Comparison of ENCODE assay signal across 20 cellular contexts in the genomic region with DNA sequence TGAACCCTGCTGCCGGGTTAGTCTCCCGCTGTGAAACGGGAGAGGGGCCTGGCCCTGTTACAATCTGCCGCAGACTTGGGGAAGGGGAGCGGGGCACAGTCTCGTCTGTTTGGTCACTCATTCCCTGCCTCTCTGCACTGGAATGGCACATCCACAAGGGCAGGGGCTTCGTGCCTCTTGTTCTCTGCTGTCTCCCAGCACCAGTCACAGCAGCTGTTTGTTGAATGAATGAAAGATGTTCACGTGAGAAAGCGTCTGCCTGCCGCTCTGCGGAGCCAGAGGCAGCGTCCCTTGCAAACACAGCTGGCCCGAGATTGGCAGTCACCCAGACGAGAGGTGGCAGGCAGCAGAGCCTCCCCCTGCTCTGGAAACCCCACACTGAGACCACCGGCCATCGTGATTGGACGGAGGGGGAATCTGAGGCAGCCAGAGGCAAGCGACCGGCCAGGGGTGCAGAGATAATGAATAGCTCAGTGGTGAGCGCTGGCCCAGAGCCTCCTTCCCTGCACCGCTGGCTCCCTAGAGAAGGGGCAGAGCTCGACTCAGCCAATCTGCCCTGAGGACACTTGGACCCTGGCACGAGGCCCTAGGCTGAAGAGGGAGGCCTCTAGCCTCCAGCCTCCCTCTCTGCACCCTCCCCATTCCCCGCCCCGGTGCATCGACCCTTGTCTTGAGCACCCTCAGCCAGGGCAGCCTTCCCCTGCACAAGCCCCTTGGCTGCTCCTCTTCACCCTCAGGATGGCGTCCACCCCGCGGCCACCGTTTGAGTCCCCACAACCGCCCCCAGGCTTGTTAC. TPM values are rescaled to one million over a fixed set of nuclear protein-coding genes. Genes with fewer than 3 reads are reported as not detected.
DNase-seq lines count a peak whose midpoint lies in the region; ATAC-seq and TF ChIP-seq lines count a peak whose summit lies in the region.
"Had no signal": no experiment of that assay in that cellular context is flagged by ENCODE, and none has a peak within 500 bp of the region (broad histone marks: within the 10 kb centered on the region; RNA-seq: fewer than 3 reads in every experiment).

No MANE protein-coding gene starts in this region.

- H3K9me3 Mint-ChIP-seq in GM23338 (no peaks in the 10 kb centered on the region), glutamatergic neuron (ENCODE audit: unreplicated experiment) (peaks cover 9% of the 10 kb centered on the region)
- H3K9me3 Mint-ChIP-seq in activated CD4-positive, alpha-beta T cell treated with anti-CD3 and anti-CD28 coated beads, Interleukin-2, amount 10 ng/mL, durations not matched to agents 7 days and 5 days, result no peaks in the 10 kb centered on the region

- H3K79me2 ChIP-seq in GM23338 (replicated peaks; ENCODE audit: insufficient read depth), result no peaks in the 10 kb centered on the region

- H3K4me2 ChIP-seq in GM23338, result no peak overlapping the region

- H3K9me3 ChIP-seq in colonic mucosa, result no peaks in the 10 kb centered on the region

- H3K36me3 Mint-ChIP-seq in GM23338 (ENCODE audit: low read depth), result no peaks in the 10 kb centered on the region
- no peaks in the 10 kb centered on the region for H3K36me3 Mint-ChIP-seq in glutamatergic neuron (ENCODE audit: unreplicated experiment)
- no peaks in the 10 kb centered on the region for H3K36me3 Mint-ChIP-seq in activated CD4-positive, alpha-beta T cell treated with anti-CD3 and anti-CD28 coated beads, Interleukin-2, amount 10 ng/mL, durations not matched to agents 7 days and 5 days (ENCODE audit: low read depth)
- H3K36me3 Mint-ChIP-seq: IgD-negative memory B cell had no signal

- no peak overlapping the region for H2AFZ ChIP-seq in GM23338

- H3K27ac Mint-ChIP-seq in GM23338 (no peak overlapping the region), glutamatergic neuron (ENCODE audit: unreplicated experiment) (no peak overlapping the region)
- no peak overlapping the region for H3K27ac Mint-ChIP-seq in activated CD4-positive, alpha-beta T cell treated with anti-CD3 and anti-CD28 coated beads, Interleukin-2, amount 10 ng/mL, durations not matched to agents 7 days and 5 days
- H3K27ac Mint-ChIP-seq: IgD-negative memory B cell had no signal

- H3K27me3 Mint-ChIP-seq in GM23338 (ENCODE audit: insufficient read depth, low read depth, poor library complexity) (peaks cover 8% of the 10 kb centered on the region), glutamatergic neuron (ENCODE audit: unreplicated experiment) (peaks cover 8% of the 10 kb centered on the region)
- peaks cover 35% of the 10 kb centered on the region for H3K27me3 Mint-ChIP-seq in activated CD4-positive, alpha-beta T cell treated with anti-CD3 and anti-CD28 coated beads, Interleukin-2, amount 10 ng/mL, durations not matched to agents 7 days and 5 days

- DNase-seq in DMS79 (lab: John Stamatoyannopoulos, UW) (peak; percentile 37), GM23338 (ENCODE audit: low spot score) (no peak), NCI-H69 (lab: John Stamatoyannopoulos, UW) (peak; percentile 79), glutamatergic neuron (peak; percentile 60), colonic mucosa (no peak), lower leg skin (ENCODE audit: low spot score in 2 of 2) (no peak)
- DNase-seq in activated CD4-positive, alpha-beta T cell treated with anti-CD3 and anti-CD28 coated beads, Interleukin-2, amount 10 ng/mL, durations not matched to agents 7 days and 5 days, result no peak
- DNase-seq: ACHN, GDM1, HCEC 1CT, Karpas-422, NCI-H1436 treated with DMSO at 0.1 percent for 48 hours, NCI-H526, SW 1271, T-helper 2 cell had no signal

- no peaks in the 10 kb centered on the region for H3F3A ChIP-seq in GM23338 (replicated peaks; ENCODE audit: low read depth)

- POLR2A ChIA-PET in activated CD4-positive, alpha-beta T cell treated with anti-CD3 and anti-CD28 coated beads, Interleukin-2, amount 10 ng/mL, durations not matched to agents 7 days and 5 days (lab: Charles Lee), result no interaction called here

- H3K4me3 Mint-ChIP-seq in GM23338 (no peak overlapping the region), glutamatergic neuron (ENCODE audit: unreplicated experiment) (no peak overlapping the region)
- no peak overlapping the region for H3K4me3 Mint-ChIP-seq in activated CD4-positive, alpha-beta T cell treated with anti-CD3 and anti-CD28 coated beads, Interleukin-2, amount 10 ng/mL, durations not matched to agents 7 days and 5 days
- H3K4me3 Mint-ChIP-seq: IgD-negative memory B cell had no signal

- WGBS in lower leg skin, 2 donors, result 41 to 57% methylated on average over 29 to 31 of the region's 31 CpGs

- H3K9ac ChIP-seq in colonic mucosa (ENCODE audit: low read depth in 2 of 2, low read length in 2 of 2), result no peak overlapping the region

- no peak for TF ChIP-seq CTCF in GM23338 (conservative IDR thresholded peaks at IDR 0.05; ENCODE audit: low read depth in 2 of 2)
- no peak for TF ChIP-seq CTCF in glutamatergic neuron (IDR thresholded peaks at IDR 0.05; ENCODE audit: partially characterized antibody, unreplicated experiment)
- no peak for TF ChIP-seq CTCF in colonic mucosa (IDR thresholded peaks at IDR 0.05)
- TF ChIP-seq CTCF in lower leg skin (IDR thresholded peaks at IDR 0.05), result no peak

- H3K27ac ChIP-seq in GM23338 (ENCODE audit: low read depth) (no peak overlapping the region), colonic mucosa (no peak overlapping the region)
- H3K27ac ChIP-seq: C4-2B had no signal

- no peak for TF ChIP-seq POLR2A in lower leg skin (IDR thresholded peaks at IDR 0.05)

- ATAC-seq in GM23338, result peak; percentile 33; the same call in 2 of the 3 replicates

- intact Hi-C loops in colonic mucosa (cut with DNase I), result no loop called here
- intact Hi-C loops in lower leg skin (cut with DNase I; ENCODE audit: low total_unique reads), result no loop called here

- H3K27me3 ChIP-seq in GM23338 (ENCODE audit: insufficient read depth) (no peaks in the 10 kb centered on the region), colonic mucosa (no peaks in the 10 kb centered on the region)

- H3K4me3 ChIP-seq in GM23338, result no peak overlapping the region
- H3K4me3 ChIP-seq in colonic mucosa, result no peak overlapping the region
- H3K4me3 ChIP-seq in lower leg skin (ENCODE audit: low read depth, poor library complexity, severe bottlenecking), result no peak overlapping the region

- H3K9me2 ChIP-seq in GM23338 (ENCODE audit: insufficient read depth), result no peaks in the 10 kb centered on the region

- H3K36me3 ChIP-seq in GM23338 (ENCODE audit: insufficient read depth) (no peaks in the 10 kb centered on the region), colonic mucosa (no peaks in the 10 kb centered on the region)

- H3K4me1 ChIP-seq in GM23338 (ENCODE audit: insufficient read depth), result no peaks in the 10 kb centered on the region
- no peaks in the 10 kb centered on the region for H3K4me1 ChIP-seq in colonic mucosa

- peaks cover 12% of the 10 kb centered on the region for H3K4me1 Mint-ChIP-seq in GM23338
- peaks cover 22% of the 10 kb centered on the region for H3K4me1 Mint-ChIP-seq in glutamatergic neuron (ENCODE audit: low read depth, unreplicated experiment)
- H3K4me1 Mint-ChIP-seq in activated CD4-positive, alpha-beta T cell treated with anti-CD3 and anti-CD28 coated beads, Interleukin-2, amount 10 ng/mL, durations not matched to agents 7 days and 5 days, result peaks cover 14% of the 10 kb centered on the region

- no peaks in the 10 kb centered on the region for H4K20me1 ChIP-seq in GM23338 (replicated peaks; ENCODE audit: insufficient read depth)

- CTCF ChIA-PET in activated CD4-positive, alpha-beta T cell treated with anti-CD3 and anti-CD28 coated beads, Interleukin-2, amount 10 ng/mL, durations not matched to agents 7 days and 5 days (lab: Charles Lee), result interaction anchor here (1.1 kb wide), 1 partner anchor 37 kb away, joined by 3 read pairs; no protein-coding TSS in a partner anchor

RNA-seq across cellular contexts. Expression of gene FAM163B, which starts 6.1 kb away (rescaled TPM):
- 0.23 and 1.3 TPM in 2 replicates for total RNA-seq in GM23338 (2014; rRNA removed; shearing (Covaris generic))
- 0.60 and 0.71 TPM in 2 replicates for polyA plus RNA-seq in GM23338 (2016; fragmentation: Nextera tagmentation; extraction: Ambion mirVana)
- total RNA-seq in glutamatergic neuron (ENCODE audit: unreplicated experiment) (0.51 TPM), colonic mucosa (1 to 10 TPM in 1 of 2 donors, not detected in 1; 1.2 TPM), lower leg skin (not detected)
- not detected for total RNA-seq in activated CD4-positive, alpha-beta T cell treated with anti-CD3 and anti-CD28 coated beads, Interleukin-2, amount 10 ng/mL, durations not matched to agents 7 days and 5 days
- total RNA-seq: Daoy, MCF 10A had no signal
- polyA plus RNA-seq: IgD-negative memory B cell had no signal

RNA-seq across cellular contexts. Expression of gene DBH, which starts 20.9 kb away (rescaled TPM):
- 0.24 TPM in 1 of 2 replicates, not detected in the other for total RNA-seq in GM23338 (2014; rRNA removed; shearing (Covaris generic))
- 0.08 and 0.26 TPM in 2 replicates for polyA plus RNA-seq in GM23338 (2016; fragmentation: Nextera tagmentation; extraction: Ambion mirVana)
- total RNA-seq in glutamatergic neuron (ENCODE audit: unreplicated experiment) (1.8 TPM), colonic mucosa (not detected), lower leg skin (under 1 TPM in 1 of 4 donors, not detected in 3; 0.06 TPM)
- not detected for total RNA-seq in activated CD4-positive, alpha-beta T cell treated with anti-CD3 and anti-CD28 coated beads, Interleukin-2, amount 10 ng/mL, durations not matched to agents 7 days and 5 days
- total RNA-seq: Daoy, MCF 10A, RPMI7951 had no signal
- polyA plus RNA-seq: IgD-negative memory B cell had no signal

Comparison
In these comparisons a context has a peak if more than half of its experiments do, and no peak if none do; other contexts are left out.
1. DNase-seq: peak in DMS79 (single experiment), NCI-H69 (single experiment) and glutamatergic neuron (single experiment); none in GM23338 (single experiment), activated CD4-positive, alpha-beta T cell treated with anti-CD3 and anti-CD28 coated beads, Interleukin-2, amount 10 ng/mL, durations not matched to agents 7 days and 5 days (single experiment), colonic mucosa (single experiment) and lower leg skin (0 of 2).